In genomic region chr16:89052824-89053724, GRCh38 we compare ENCODE assay signal across 8 cellular contexts. TPM values are rescaled to one million over a fixed set of nuclear protein-coding genes. Genes with fewer than 3 reads are reported as not detected.
DNase-seq lines count a peak whose midpoint lies in the region; ATAC-seq and TF ChIP-seq lines count a peak whose summit lies in the region.

No MANE protein-coding gene starts in this region.

- H3K27me3 Mint-ChIP-seq in activated CD4-positive, alpha-beta memory T cell treated with anti-CD3 and anti-CD28 coated beads, Interleukin-2, amount 10 ng/mL, durations not matched to agents 7 days and 5 days, result no peaks in the 10 kb centered on the region
- peaks cover 30% of the 10 kb centered on the region for H3K27me3 Mint-ChIP-seq in HFFc6 (ENCODE audit: insufficient read depth)

- CTCF ChIA-PET in activated CD4-positive, alpha-beta memory T cell treated with anti-CD3 and anti-CD28 coated beads, Interleukin-2, amount 10 ng/mL, durations not matched to agents 7 days and 5 days (lab: Charles Lee), result no interaction called here

- peak overlapping the region; percentile 45 for H3K4me3 Mint-ChIP-seq in activated CD4-positive, alpha-beta memory T cell treated with anti-CD3 and anti-CD28 coated beads, Interleukin-2, amount 10 ng/mL, durations not matched to agents 7 days and 5 days
- no peak overlapping the region for H3K4me3 Mint-ChIP-seq in HFFc6

- no peaks in the 10 kb centered on the region for H3K9me3 Mint-ChIP-seq in activated CD4-positive, alpha-beta memory T cell treated with anti-CD3 and anti-CD28 coated beads, Interleukin-2, amount 10 ng/mL, durations not matched to agents 7 days and 5 days
- H3K9me3 Mint-ChIP-seq in HFFc6, result no peaks in the 10 kb centered on the region

- POLR2A ChIA-PET in activated CD4-positive, alpha-beta memory T cell treated with anti-CD3 and anti-CD28 coated beads, Interleukin-2, amount 10 ng/mL, durations not matched to agents 7 days and 5 days (lab: Charles Lee), result no interaction called here

- H3K36me3 Mint-ChIP-seq in activated CD4-positive, alpha-beta memory T cell treated with anti-CD3 and anti-CD28 coated beads, Interleukin-2, amount 10 ng/mL, durations not matched to agents 7 days and 5 days (ENCODE audit: low read depth), result no peaks in the 10 kb centered on the region
- H3K36me3 Mint-ChIP-seq in HFFc6 (ENCODE audit: low read depth), result no peaks in the 10 kb centered on the region

- no peaks in the 10 kb centered on the region for H3K4me1 Mint-ChIP-seq in activated CD4-positive, alpha-beta memory T cell treated with anti-CD3 and anti-CD28 coated beads, Interleukin-2, amount 10 ng/mL, durations not matched to agents 7 days and 5 days
- H3K4me1 Mint-ChIP-seq in HFFc6 (ENCODE audit: low read depth), result no peaks in the 10 kb centered on the region

- DNase-seq in DMS79 treated with DMSO at 0.1 percent for 48 hours (lab: John Stamatoyannopoulos, UW), result peak; percentile 70
- peak; percentile 31 for DNase-seq in NCI-H146 treated with DMSO at 0.1 percent for 48 hours (lab: John Stamatoyannopoulos, UW; ENCODE audit: unreplicated experiment)
- DNase-seq in activated CD4-positive, alpha-beta memory T cell treated with anti-CD3 and anti-CD28 coated beads, Interleukin-2, amount 10 ng/mL, durations not matched to agents 7 days and 5 days, result no peak
- peak; percentile 27 for DNase-seq in middle frontal gyrus (ENCODE audit: extremely low spot score, low spot score)
- no peak for DNase-seq in HFFc6
- no peak for DNase-seq in GM10266 (ENCODE audit: extremely low spot score)
- no peak for DNase-seq in sciatic nerve (ENCODE audit: low spot score)

- TF ChIP-seq CTCF in HFFc6 (IDR thresholded peaks at IDR 0.05) (no peak), GM10266 (IDR thresholded peaks at IDR 0.05; ENCODE audit: control insufficient read depth, insufficient read depth, low read depth, missing control alignments) (no peak)

- no peak overlapping the region for H3K27ac Mint-ChIP-seq in activated CD4-positive, alpha-beta memory T cell treated with anti-CD3 and anti-CD28 coated beads, Interleukin-2, amount 10 ng/mL, durations not matched to agents 7 days and 5 days
- no peak overlapping the region for H3K27ac Mint-ChIP-seq in HFFc6

- intact Hi-C loops in sciatic nerve (cut with DNase I), result no loop called here

- ATAC-seq in HG03159 (IDR thresholded peaks at IDR 0.05; ENCODE audit: unreplicated experiment), result no peak
- ATAC-seq in sciatic nerve, result no peak

RNA-seq across cellular contexts. Expression of gene ACSF3, which starts 40.6 kb away (rescaled TPM):
- 10 to 100 TPM; 44.4 to 45.3 TPM for total RNA-seq in activated CD4-positive, alpha-beta memory T cell treated with anti-CD3 and anti-CD28 coated beads, Interleukin-2, amount 10 ng/mL, durations not matched to agents 7 days and 5 days
- 10 to 100 TPM; 18.4 to 24.2 (median 21.2) TPM for total RNA-seq in HFFc6 (2021; fragmentation: NEBNext Ultra II Directional; extraction: Animal tissue kit (Norgen Biotek cat#: 25700))
- total RNA-seq in sciatic nerve, result 41.1 TPM

Comparison
In these comparisons a context has a peak if more than half of its experiments do, and no peak if none do; other contexts are left out.
1. DNase-seq: peak in DMS79 treated with DMSO at 0.1 percent for 48 hours (single experiment), NCI-H146 treated with DMSO at 0.1 percent for 48 hours (single experiment) and middle frontal gyrus (single experiment); none in activated CD4-positive, alpha-beta memory T cell treated with anti-CD3 and anti-CD28 coated beads, Interleukin-2, amount 10 ng/mL, durations not matched to agents 7 days and 5 days (single experiment), HFFc6 (single experiment), GM10266 (single experiment) and sciatic nerve (single experiment).